Comparison of ENCODE assay signal across 35 cellular contexts in the genomic region with DNA sequence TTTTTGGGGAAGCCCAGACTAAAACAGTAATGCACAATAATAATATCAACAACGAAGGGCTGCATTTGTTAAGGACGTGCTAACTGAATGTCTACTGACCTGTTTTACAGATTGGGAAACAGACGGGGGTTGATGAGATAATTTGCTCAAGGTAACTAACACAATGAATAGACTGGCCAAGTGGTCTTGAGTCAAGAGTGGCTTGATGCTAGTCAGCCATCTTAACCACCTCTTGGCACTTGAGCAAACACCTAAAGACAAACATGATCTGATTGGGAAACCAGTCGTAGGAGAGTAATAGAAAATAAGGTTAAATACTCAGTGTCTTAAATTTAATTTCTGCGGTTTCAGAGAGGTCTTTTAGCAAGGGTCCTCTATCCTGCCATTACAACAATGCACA.
"Had no signal": no experiment of that assay in that cellular context is flagged by ENCODE, and none has a peak within 500 bp of the region (broad histone marks: within the 10 kb centered on the region; RNA-seq: fewer than 3 reads in every experiment).

No MANE protein-coding gene starts in this region.

- H3K36me3 ChIP-seq: MG63 had no signal

- DNase-seq: Karpas-422, Kasumi-1, KBM-7, KG1, MG63, MM.1S, MV-4-11, NCI-H1048, NCI-H1092, NCI-H1092 treated with DMSO at 0.1 percent for 48 hours, NCI-H1105, NCI-H1105 treated with DMSO at 0.1 percent for 48 hours, NCI-H1417, NCI-H1417 treated with DMSO at 0.1 percent for 48 hours, NCI-H1436, NCI-H1436 treated with DMSO at 0.1 percent for 48 hours, NCI-H146, NCI-H1694, NCI-H1694 treated with DMSO at 0.1 percent for 48 hours, NCI-H187, NCI-H187 treated with DMSO at 0.1 percent for 48 hours, NCI-H1930, NCI-H2029, NCI-H2029 treated with DMSO at 0.1 percent for 48 hours, NCI-H2081, NCI-H2081 treated with DMSO at 0.1 percent for 48 hours, NCI-H2107, NCI-H2171, NCI-H2171 treated with DMSO at 0.1 percent for 48 hours, NCI-H2227 treated with DMSO at 0.1 percent for 48 hours, NCI-H226, NCI-H345, NCI-H446, NCI-H446 treated with DMSO at 0.1 percent for 48 hours had no signal

- H3K27ac ChIP-seq: KMS-11 had no signal

- H3K9me3 ChIP-seq: MG63 had no signal

- H3K27me3 ChIP-seq: MG63 had no signal

- H3K4me3 ChIP-seq: MG63 had no signal
